ENCODE assay signal across 1 cellular context in the genomic region with DNA sequence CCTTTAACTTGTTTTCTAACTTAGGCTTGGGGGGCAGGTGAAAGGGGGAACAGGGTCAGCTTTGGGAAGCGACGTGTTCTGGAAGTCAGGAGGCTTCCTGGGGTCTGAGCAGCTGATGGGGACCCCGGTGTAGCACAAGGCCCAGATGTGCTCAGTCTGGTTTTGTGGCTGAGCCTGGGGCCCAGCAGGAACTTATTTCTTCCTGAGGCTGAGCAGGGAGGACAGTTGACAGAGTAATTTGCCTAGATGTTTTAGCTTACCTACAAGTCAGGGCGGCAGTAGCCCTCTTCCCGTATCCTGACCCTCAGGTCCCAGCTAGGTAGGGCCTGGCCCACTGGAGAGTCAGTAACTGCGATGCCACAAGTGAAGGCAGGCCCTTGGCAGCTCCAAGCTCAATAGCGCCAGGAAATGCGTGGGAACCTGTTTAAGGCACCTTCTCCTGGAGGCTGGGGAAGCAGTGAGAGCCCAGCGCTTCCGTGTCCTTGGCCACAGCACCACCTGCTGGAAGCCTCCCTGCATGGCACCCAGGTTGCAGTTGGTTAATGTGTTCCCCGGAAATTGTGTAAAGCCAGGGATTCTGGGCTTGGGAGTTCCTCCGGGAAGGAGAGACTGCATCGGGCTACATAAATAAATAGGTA.
A peak's percentile ranks its signal among the peaks of the same experiment; 100 is the strongest.
TF ChIP-seq lines count a peak whose summit lies in the region.

No MANE protein-coding gene starts in this region.

TF ChIP-seq in K562, 482 proteins besides CTCF, POLR2A, EP300 and RAD21 (continued from another document and continues in another):
- TF ChIP-seq JUND (IDR thresholded peaks at IDR 0.05; ENCODE audit: borderline replicate concordance, low read depth, low read length) (peak; percentile 57; the same call in 1 of the 2 replicates), JUND (tag; IDR thresholded peaks at IDR 0.05; ENCODE audit: borderline replicate concordance, low read depth, low read length) (peak; percentile 25; the same call in 2 of the 3 replicates), TBL1XR1 (IDR thresholded peaks at IDR 0.05; ENCODE audit: low read length in 2 of 2) (0 out of 4 replicates have a peak, but pooled peaks of 1 of the 2 experiments have one; percentile 24), CREM (IDR thresholded peaks at IDR 0.05; ENCODE audit: low read depth) (peak; percentile 56; the same call in 1 of the 2 replicates), KLF16 (IDR thresholded peaks at IDR 0.05) (peak; percentile 49; the same call in 1 of the 2 replicates), CC2D1A (IDR thresholded peaks at IDR 0.05) (peak; percentile 85), SOX6 (IDR thresholded peaks at IDR 0.05) (0 out of 2 replicates have a peak, but pooled peaks have one; percentile 49), GATA2 (CRISPR knock-in tag; IDR thresholded peaks at IDR 0.05) (no peak), ZBTB7A (IDR thresholded peaks at IDR 0.05; ENCODE audit: borderline replicate concordance, control insufficient read depth, low read depth, low read length) (no peak), XRCC5 (IDR thresholded peaks at IDR 0.05; ENCODE audit: low read depth, low read length) (peak; percentile 77; the same call in 1 of the 2 replicates), HNRNPUL1 (IDR thresholded peaks at IDR 0.05; ENCODE audit: low read length) (no peak), TEAD4 (IDR thresholded peaks at IDR 0.05; ENCODE audit: low read length) (0 out of 2 replicates have a peak, but pooled peaks have one; percentile 37), TEAD4 (CRISPR knock-in tag; IDR thresholded peaks at IDR 0.05; ENCODE audit: borderline replicate concordance) (no peak), ETV5 (CRISPR knock-in tag; IDR thresholded peaks at IDR 0.05; ENCODE audit: low read depth) (no peak), TAF9B (IDR thresholded peaks at IDR 0.05; ENCODE audit: partially characterized antibody) (no peak), CEBPG (CRISPR knock-in tag; IDR thresholded peaks at IDR 0.05) (no peak), CEBPG (tag; conservative IDR thresholded peaks at IDR 0.05 in 1 of 2, IDR thresholded peaks at IDR 0.05 in 1 of 2) (peak in 1 of 2 experiments; percentile 59; a peak in 2 of 4 replicates), SMC3 (conservative IDR thresholded peaks at IDR 0.05; ENCODE audit: insufficient read depth, low read depth, low read length) (peak; percentile 94), POLR2AphosphoS2 (IDR thresholded peaks at IDR 0.05; ENCODE audit: low read length) (no peak), PRMT5 (CRISPR knock-in tag; IDR thresholded peaks at IDR 0.05) (no peak), PHF21A (IDR thresholded peaks at IDR 0.05; ENCODE audit: borderline replicate concordance, low read depth) (no peak), ZNF408 (CRISPR knock-in tag; IDR thresholded peaks at IDR 0.05; ENCODE audit: low read depth) (no peak), CREB1 (IDR thresholded peaks at IDR 0.05) (no peak), CREB1 (CRISPR knock-in tag; IDR thresholded peaks at IDR 0.05) (0 out of 2 replicates have a peak, but pooled peaks have one; percentile 14), KDM1A (IDR thresholded peaks at IDR 0.05) (no peak), ZNF274 (IDR thresholded peaks at IDR 0.05; ENCODE audit: borderline replicate concordance, low read depth, low read length) (no peak), MYC (IDR thresholded peaks at IDR 0.05; ENCODE audit: low read depth, low read length) (peak; percentile 36; the same call in 1 of the 2 replicates), MYC (CRISPR knock-in tag; IDR thresholded peaks at IDR 0.05; ENCODE audit: borderline replicate concordance, low read depth) (no peak), ETV6 (IDR thresholded peaks at IDR 0.05; ENCODE audit: borderline replicate concordance in 1 of 2, low read depth in 2 of 2, low read length in 1 of 2) (0 out of 4 replicates have a peak, but pooled peaks of 1 of the 2 experiments have one; percentile 8), ETV6 (CRISPR knock-in tag; IDR thresholded peaks at IDR 0.05; ENCODE audit: borderline replicate concordance) (no peak), EGR1 (conservative IDR thresholded peaks at IDR 0.05) (peak; percentile 67), ARID2 (IDR thresholded peaks at IDR 0.05) (peak; percentile 90), GABPB1 (CRISPR knock-in tag; IDR thresholded peaks at IDR 0.05) (peak; percentile 72), RB1 (IDR thresholded peaks at IDR 0.05; ENCODE audit: low read depth) (peak; percentile 65; the same call in 1 of the 2 replicates), GABPA (tag; conservative IDR thresholded peaks at IDR 0.05; ENCODE audit: low read depth) (peak; percentile 85)
- TF ChIP-seq, protein P1, sequence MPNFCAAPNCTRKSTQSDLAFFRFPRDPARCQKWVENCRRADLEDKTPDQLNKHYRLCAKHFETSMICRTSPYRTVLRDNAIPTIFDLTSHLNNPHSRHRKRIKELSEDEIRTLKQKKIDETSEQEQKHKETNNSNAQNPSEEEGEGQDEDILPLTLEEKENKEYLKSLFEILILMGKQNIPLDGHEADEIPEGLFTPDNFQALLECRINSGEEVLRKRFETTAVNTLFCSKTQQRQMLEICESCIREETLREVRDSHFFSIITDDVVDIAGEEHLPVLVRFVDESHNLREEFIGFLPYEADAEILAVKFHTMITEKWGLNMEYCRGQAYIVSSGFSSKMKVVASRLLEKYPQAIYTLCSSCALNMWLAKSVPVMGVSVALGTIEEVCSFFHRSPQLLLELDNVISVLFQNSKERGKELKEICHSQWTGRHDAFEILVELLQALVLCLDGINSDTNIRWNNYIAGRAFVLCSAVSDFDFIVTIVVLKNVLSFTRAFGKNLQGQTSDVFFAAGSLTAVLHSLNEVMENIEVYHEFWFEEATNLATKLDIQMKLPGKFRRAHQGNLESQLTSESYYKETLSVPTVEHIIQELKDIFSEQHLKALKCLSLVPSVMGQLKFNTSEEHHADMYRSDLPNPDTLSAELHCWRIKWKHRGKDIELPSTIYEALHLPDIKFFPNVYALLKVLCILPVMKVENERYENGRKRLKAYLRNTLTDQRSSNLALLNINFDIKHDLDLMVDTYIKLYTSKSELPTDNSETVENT (CRISPR knock-in tag; IDR thresholded peaks at IDR 0.05), result 0 out of 2 replicates have a peak, but pooled peaks have one; percentile 22
- TF ChIP-seq, protein P2, sequence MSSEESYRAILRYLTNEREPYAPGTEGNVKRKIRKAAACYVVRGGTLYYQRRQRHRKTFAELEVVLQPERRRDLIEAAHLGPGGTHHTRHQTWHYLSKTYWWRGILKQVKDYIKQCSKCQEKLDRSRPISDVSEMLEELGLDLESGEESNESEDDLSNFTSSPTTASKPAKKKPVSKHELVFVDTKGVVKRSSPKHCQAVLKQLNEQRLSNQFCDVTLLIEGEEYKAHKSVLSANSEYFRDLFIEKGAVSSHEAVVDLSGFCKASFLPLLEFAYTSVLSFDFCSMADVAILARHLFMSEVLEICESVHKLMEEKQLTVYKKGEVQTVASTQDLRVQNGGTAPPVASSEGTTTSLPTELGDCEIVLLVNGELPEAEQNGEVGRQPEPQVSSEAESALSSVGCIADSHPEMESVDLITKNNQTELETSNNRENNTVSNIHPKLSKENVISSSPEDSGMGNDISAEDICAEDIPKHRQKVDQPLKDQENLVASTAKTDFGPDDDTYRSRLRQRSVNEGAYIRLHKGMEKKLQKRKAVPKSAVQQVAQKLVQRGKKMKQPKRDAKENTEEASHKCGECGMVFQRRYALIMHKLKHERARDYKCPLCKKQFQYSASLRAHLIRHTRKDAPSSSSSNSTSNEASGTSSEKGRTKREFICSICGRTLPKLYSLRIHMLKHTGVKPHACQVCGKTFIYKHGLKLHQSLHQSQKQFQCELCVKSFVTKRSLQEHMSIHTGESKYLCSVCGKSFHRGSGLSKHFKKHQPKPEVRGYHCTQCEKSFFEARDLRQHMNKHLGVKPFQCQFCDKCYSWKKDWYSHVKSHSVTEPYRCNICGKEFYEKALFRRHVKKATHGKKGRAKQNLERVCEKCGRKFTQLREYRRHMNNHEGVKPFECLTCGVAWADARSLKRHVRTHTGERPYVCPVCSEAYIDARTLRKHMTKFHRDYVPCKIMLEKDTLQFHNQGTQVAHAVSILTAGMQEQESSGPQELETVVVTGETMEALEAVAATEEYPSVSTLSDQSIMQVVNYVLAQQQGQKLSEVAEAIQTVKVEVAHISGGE (CRISPR knock-in tag; IDR thresholded peaks at IDR 0.05), result peak in 2 of 3 experiments; percentile 52 to 92; a peak in 2 of 6 replicates
- TF ChIP-seq, protein P3, sequence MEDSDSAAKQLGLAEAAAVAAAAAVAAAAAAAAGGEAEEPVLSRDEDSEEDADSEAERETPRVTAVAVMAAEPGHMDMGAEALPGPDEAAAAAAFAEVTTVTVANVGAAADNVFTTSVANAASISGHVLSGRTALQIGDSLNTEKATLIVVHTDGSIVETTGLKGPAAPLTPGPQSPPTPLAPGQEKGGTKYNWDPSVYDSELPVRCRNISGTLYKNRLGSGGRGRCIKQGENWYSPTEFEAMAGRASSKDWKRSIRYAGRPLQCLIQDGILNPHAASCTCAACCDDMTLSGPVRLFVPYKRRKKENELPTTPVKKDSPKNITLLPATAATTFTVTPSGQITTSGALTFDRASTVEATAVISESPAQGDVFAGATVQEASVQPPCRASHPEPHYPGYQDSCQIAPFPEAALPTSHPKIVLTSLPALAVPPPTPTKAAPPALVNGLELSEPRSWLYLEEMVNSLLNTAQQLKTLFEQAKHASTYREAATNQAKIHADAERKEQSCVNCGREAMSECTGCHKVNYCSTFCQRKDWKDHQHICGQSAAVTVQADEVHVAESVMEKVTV (CRISPR knock-in tag; IDR thresholded peaks at IDR 0.05), result peak; percentile 83
- TF ChIP-seq, protein P4, sequence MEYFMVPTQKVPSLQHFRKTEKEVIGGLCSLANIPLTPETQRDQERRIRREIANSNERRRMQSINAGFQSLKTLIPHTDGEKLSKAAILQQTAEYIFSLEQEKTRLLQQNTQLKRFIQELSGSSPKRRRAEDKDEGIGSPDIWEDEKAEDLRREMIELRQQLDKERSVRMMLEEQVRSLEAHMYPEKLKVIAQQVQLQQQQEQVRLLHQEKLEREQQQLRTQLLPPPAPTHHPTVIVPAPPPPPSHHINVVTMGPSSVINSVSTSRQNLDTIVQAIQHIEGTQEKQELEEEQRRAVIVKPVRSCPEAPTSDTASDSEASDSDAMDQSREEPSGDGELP (CRISPR knock-in tag; IDR thresholded peaks at IDR 0.05; ENCODE audit: borderline replicate concordance), result peak; percentile 27; the same call in 1 of the 2 replicates
- TF ChIP-seq, protein P5, sequence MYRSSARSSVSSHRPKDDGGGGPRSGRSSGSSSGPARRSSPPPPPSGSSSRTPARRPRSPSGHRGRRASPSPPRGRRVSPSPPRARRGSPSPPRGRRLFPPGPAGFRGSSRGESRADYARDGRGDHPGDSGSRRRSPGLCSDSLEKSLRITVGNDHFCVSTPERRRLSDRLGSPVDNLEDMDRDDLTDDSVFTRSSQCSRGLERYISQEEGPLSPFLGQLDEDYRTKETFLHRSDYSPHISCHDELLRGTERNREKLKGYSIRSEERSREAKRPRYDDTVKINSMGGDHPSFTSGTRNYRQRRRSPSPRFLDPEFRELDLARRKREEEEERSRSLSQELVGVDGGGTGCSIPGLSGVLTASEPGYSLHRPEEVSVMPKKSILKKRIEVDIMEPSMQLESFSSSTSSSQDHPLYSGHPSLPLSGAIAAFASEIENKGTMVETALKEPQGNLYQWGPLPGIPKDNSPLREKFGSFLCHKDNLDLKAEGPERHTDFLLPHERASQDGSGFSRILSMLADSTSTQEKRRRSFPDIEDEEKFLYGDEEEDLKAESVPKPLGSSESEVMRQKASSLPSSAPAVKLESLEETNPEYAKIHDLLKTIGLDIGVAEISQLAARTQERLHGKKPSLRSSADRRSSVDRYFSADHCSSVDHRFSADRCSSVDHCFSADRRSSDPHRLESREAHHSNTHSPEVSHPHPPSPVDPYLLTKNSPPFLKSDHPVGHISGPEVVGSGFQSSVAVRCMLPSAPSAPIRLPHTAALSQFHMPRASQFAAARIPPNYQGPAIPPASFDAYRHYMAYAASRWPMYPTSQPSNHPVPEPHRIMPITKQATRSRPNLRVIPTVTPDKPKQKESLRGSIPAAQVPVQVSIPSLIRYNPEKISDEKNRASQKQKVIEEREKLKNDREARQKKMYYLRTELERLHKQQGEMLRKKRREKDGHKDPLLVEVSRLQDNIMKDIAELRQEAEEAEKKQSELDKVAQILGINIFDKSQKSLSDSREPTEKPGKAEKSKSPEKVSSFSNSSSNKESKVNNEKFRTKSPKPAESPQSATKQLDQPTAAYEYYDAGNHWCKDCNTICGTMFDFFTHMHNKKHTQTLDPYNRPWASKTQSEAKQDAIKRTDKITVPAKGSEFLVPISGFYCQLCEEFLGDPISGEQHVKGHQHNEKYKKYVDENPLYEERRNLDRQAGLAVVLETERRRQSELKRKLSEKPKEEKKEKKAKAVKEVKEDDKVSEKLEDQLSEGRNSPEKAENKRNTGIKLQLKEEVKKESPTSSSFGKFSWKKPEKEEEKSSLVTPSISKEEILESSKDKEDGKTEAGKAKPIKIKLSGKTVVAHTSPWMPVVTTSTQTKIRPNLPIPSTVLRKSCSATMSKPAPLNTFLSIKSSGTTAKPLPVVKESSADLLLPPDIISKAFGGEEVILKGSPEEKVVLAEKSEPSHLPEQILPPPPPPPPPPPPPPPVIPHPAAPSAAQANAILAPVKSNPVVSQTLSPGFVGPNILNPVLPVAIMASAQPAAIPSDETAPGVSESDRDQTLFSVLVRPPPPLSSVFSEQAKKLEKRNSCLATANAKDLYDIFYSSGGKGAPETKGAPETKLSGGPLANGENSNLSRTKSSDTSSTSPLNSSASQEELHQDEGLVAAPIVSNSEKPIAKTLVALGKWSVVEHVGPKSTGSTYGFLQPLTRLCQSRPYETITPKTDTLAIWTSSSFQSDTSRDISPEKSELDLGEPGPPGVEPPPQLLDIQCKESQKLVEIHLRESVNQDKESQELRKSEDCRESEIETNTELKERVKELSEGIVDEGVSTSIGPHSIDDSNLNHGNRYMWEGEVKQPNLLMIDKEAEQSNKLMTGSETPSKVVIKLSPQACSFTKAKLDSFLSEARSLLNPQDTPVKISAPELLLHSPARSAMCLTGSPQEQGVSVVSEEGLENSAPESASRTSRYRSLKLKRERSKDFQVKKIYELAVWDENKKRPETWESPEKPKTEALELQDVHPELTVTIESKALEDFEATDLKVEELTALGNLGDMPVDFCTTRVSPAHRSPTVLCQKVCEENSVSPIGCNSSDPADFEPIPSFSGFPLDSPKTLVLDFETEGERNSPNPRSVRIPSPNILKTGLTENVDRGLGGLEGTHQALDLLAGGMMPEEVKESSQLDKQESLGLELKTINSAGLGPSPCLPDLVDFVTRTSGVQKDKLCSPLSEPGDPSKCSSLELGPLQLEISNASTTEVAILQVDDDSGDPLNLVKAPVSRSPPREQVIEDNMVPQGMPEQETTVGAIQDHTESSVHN (IDR thresholded peaks at IDR 0.05; ENCODE audit: borderline replicate concordance in 1 of 2, low read depth in 1 of 2), result no peak
